ENCODE assay signal across 17 cellular contexts in the genomic region with DNA sequence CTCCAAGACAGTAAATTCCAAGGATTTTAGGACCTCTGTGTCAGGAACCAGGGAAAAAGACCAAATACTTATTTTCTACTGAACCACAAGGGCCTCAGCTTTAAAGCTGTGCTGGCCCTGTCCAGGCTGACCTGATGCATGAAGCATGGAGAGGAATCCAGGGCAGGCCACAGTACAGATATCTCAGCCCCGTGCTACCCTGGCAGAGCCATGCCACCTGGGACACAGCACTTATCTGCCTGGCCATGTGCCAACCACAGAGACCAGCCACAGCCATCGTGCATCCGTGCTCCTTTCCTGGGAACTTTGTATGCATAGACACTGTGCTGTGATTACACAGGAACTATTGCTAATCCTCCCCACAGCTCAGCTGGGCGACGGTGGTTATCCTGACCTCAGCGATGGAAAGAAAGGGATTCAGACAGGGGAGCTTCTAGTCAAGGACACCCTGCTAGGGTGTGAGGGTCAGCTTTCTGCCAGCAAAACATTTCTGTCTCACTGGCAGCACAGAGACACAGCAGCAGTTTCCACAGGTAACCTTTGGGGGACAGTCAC.
DNase-seq lines count a peak whose midpoint lies in the region; ATAC-seq, FAIRE-seq and TF ChIP-seq lines count a peak whose summit lies in the region.
"Had no signal": no experiment of that assay in that cellular context is flagged by ENCODE, and none has a peak within 500 bp of the region (broad histone marks: within the 10 kb centered on the region; RNA-seq: fewer than 3 reads in every experiment).

No MANE protein-coding gene starts in this region.

- in situ Hi-C loops in HepG2 (cut with HindIII; ENCODE audit: extremely low pct_ligation_motif_present, low pct_unique_long_range_greater_than_20kb): no loop called here

- H3K27me3 ChIP-seq in HepG2 (ENCODE audit: control insufficient read depth in 1 of 2, insufficient read depth in 2 of 2, low read length in 2 of 2): peaks cover 0 to 6% of the 10 kb centered on the region in 2 experiments; a peak in 1 of 5 replicates

- TF ChIP-seq CTCF in HepG2 (CRISPR knock-in tag; IDR thresholded peaks at IDR 0.05) (no peak), coronary artery (IDR thresholded peaks at IDR 0.05) (no peak)

- H4K20me1 ChIP-seq in HepG2 (ENCODE audit: insufficient read depth, low read length): no peaks in the 10 kb centered on the region

- CTCF ChIA-PET in HepG2 (lab: Yijun Ruan, JAX; ENCODE audit: low intra/inter-chr PET ratio, low total read pairs): no interaction called here

- no peaks in the 10 kb centered on the region for H3K9me3 ChIP-seq in HepG2 (ENCODE audit: low read length)

- ATAC-seq in HepG2: peak; percentile 59
- ATAC-seq: T-helper 17 cell had no signal

- no peak for FAIRE-seq in HepG2 (lab: Jason Lieb, UNC)
- FAIRE-seq: G401.6, islet of Langerhans, urothelium cell line had no signal

- H3K27me3 Mint-ChIP-seq in activated T-helper 1 cell treated with anti-CD3 and anti-CD28 coated beads, Interleukin-12 subunit alpha, Interleukin-12 subunit beta, Interleukin-2, Interleukin-4 antibody, amounts not matched to agents 30 ng/mL and 10 ng/mL and 1 ng/mL, durations not matched to agents 14 hours and 24 hours and 36 hours (ENCODE audit: insufficient read depth): peaks cover 4% of the 10 kb centered on the region
- H3K27me3 Mint-ChIP-seq: T-helper 17 cell had no signal

- POLR2A ChIA-PET in HepG2 (lab: Yijun Ruan, JAX): no interaction called here

- no TSS peak for BruUV-seq in HepG2 (replicated peaks; lab: Mats Ljungman, UMichigan)

- H3K79me2 ChIP-seq in HepG2 (ENCODE audit: insufficient read depth, low read length): no peaks in the 10 kb centered on the region

- H3K27ac ChIP-seq in HepG2 (ENCODE audit: extremely low read length, insufficient read depth, low read length) (no peak overlapping the region), coronary artery (no peak overlapping the region)

- H3K36me3 ChIP-seq in HepG2 (replicated peaks in 1 of 2; ENCODE audit: control insufficient read depth in 1 of 2, insufficient read depth in 2 of 2, low read length in 2 of 2): no peaks in the 10 kb centered on the region

- intact Hi-C loops in HepG2 (cut with micrococcal nuclease; ENCODE audit: unreplicated experiment): no loop called here
- intact Hi-C loops in activated T-helper 1 cell treated with anti-CD3 and anti-CD28 coated beads, Interleukin-12 subunit alpha, Interleukin-12 subunit beta, Interleukin-2, Interleukin-4 antibody, amounts not matched to agents 30 ng/mL and 10 ng/mL and 1 ng/mL, durations not matched to agents 14 hours and 24 hours and 36 hours (cut with micrococcal nuclease): no loop called here

- H2AFZ ChIP-seq in HepG2 (ENCODE audit: low read length): no peak overlapping the region

- no peak overlapping the region for H3K4me2 ChIP-seq in HepG2 (ENCODE audit: low read depth, low read length)

- TF ChIP-seq RAD21 in HepG2 (CRISPR knock-in tag; IDR thresholded peaks at IDR 0.05): no peak

- H3K9me3 Mint-ChIP-seq in activated T-helper 1 cell treated with anti-CD3 and anti-CD28 coated beads, Interleukin-12 subunit alpha, Interleukin-12 subunit beta, Interleukin-2, Interleukin-4 antibody, amounts not matched to agents 30 ng/mL and 10 ng/mL and 1 ng/mL, durations not matched to agents 14 hours and 24 hours and 36 hours: peaks cover 5% of the 10 kb centered on the region
- H3K9me3 Mint-ChIP-seq: IgD-negative memory B cell had no signal

- H3K36me3 Mint-ChIP-seq in activated T-helper 1 cell treated with anti-CD3 and anti-CD28 coated beads, Interleukin-12 subunit alpha, Interleukin-12 subunit beta, Interleukin-2, Interleukin-4 antibody, amounts not matched to agents 30 ng/mL and 10 ng/mL and 1 ng/mL, durations not matched to agents 14 hours and 24 hours and 36 hours (ENCODE audit: low read depth): peaks cover 2% of the 10 kb centered on the region
- H3K36me3 Mint-ChIP-seq: IgD-negative memory B cell had no signal

- no peak overlapping the region for H3K27ac Mint-ChIP-seq in activated T-helper 1 cell treated with anti-CD3 and anti-CD28 coated beads, Interleukin-12 subunit alpha, Interleukin-12 subunit beta, Interleukin-2, Interleukin-4 antibody, amounts not matched to agents 30 ng/mL and 10 ng/mL and 1 ng/mL, durations not matched to agents 14 hours and 24 hours and 36 hours
- H3K27ac Mint-ChIP-seq: B cell, IgD-negative memory B cell had no signal

- H3K4me3 Mint-ChIP-seq in activated T-helper 1 cell treated with anti-CD3 and anti-CD28 coated beads, Interleukin-12 subunit alpha, Interleukin-12 subunit beta, Interleukin-2, Interleukin-4 antibody, amounts not matched to agents 30 ng/mL and 10 ng/mL and 1 ng/mL, durations not matched to agents 14 hours and 24 hours and 36 hours: no peak overlapping the region
- H3K4me3 Mint-ChIP-seq: B cell, IgD-negative memory B cell, T-helper 17 cell had no signal

- 12% methylated on average over 6 of the region's 6 CpGs for WGBS in HepG2 (ENCODE audit: low lambda C conversion rate)

- TF ChIP-seq POLR2A in HepG2 (IDR thresholded peaks at IDR 0.05; ENCODE audit: insufficient read depth in 1 of 2, low read depth in 2 of 2, low read length in 2 of 2): no peak

- DNase-seq in DMS153 (lab: John Stamatoyannopoulos, UW) (peak; percentile 80), NCI-H1417 treated with DMSO at 0.1 percent for 48 hours (lab: John Stamatoyannopoulos, UW) (peak; percentile 36), SHP77 (lab: John Stamatoyannopoulos, UW) (peak; percentile 79 to 86), HepG2 (ENCODE audit: low spot score) (no peak), NOMO-1 treated with DMSO at 0.1 percent for 48 hours (lab: John Stamatoyannopoulos, UW; ENCODE audit: unreplicated experiment) (no peak), occipital lobe (lab: John Stamatoyannopoulos, UW) (no peak), coronary artery (ENCODE audit: low spot score) (no peak)
- no peak for DNase-seq in activated T-helper 1 cell treated with anti-CD3 and anti-CD28 coated beads, Interleukin-12 subunit alpha, Interleukin-12 subunit beta, Interleukin-2, Interleukin-4 antibody, amounts not matched to agents 30 ng/mL and 10 ng/mL and 1 ng/mL, durations not matched to agents 14 hours and 24 hours and 36 hours (ENCODE audit: low spot score)
- DNase-seq: activated CD4-positive, alpha-beta T cell treated with anti-CD3 and anti-CD28 coated beads for 48 hours; NCI-H1694; stimulated activated CD4-positive, alpha-beta T cell treated with anti-CD3 and anti-CD28 coated beads, Interleukin-2, amount 100 ng/mL, for 48 hours; T-helper 17 cell had no signal

- no peaks in the 10 kb centered on the region for H3K4me1 ChIP-seq in HepG2 (ENCODE audit: insufficient read depth, low read length)

- no peak overlapping the region for H3K9ac ChIP-seq in HepG2 (ENCODE audit: insufficient read depth, low read depth, low read length)

- H3K4me1 Mint-ChIP-seq in activated T-helper 1 cell treated with anti-CD3 and anti-CD28 coated beads, Interleukin-12 subunit alpha, Interleukin-12 subunit beta, Interleukin-2, Interleukin-4 antibody, amounts not matched to agents 30 ng/mL and 10 ng/mL and 1 ng/mL, durations not matched to agents 14 hours and 24 hours and 36 hours (ENCODE audit: low read depth): peaks cover 33% of the 10 kb centered on the region
- H3K4me1 Mint-ChIP-seq: B cell, IgD-negative memory B cell had no signal

- no peak for TF ChIP-seq EP300 in HepG2 (IDR thresholded peaks at IDR 0.05; ENCODE audit: low read depth in 2 of 2, low read length in 2 of 2)
- no peak for TF ChIP-seq EP300 in HepG2 (CRISPR knock-in tag; IDR thresholded peaks at IDR 0.05; ENCODE audit: borderline replicate concordance)

- H3K4me3 ChIP-seq in HepG2 (replicated peaks in 1 of 3; ENCODE audit: insufficient read depth in 1 of 3, low read depth in 2 of 3, low read length in 3 of 3) (no peak overlapping the region), coronary artery (no peak overlapping the region)

TF ChIP-seq in HepG2, 621 proteins besides CTCF, POLR2A, EP300 and RAD21:
- TF ChIP-seq MED8 (CRISPR knock-in tag; IDR thresholded peaks at IDR 0.05; ENCODE audit: insufficient replicate concordance) (no peak), ZNF263 (CRISPR knock-in tag; IDR thresholded peaks at IDR 0.05) (0 out of 2 replicates have a peak, but pooled peaks have one; percentile 10)

Comparison
In these comparisons a context has a peak if more than half of its experiments do, and no peak if none do; other contexts are left out.
1. DNase-seq: peak in DMS153 (single experiment), NCI-H1417 treated with DMSO at 0.1 percent for 48 hours (single experiment) and SHP77 (2 of 2); none in HepG2 (single experiment), activated T-helper 1 cell treated with anti-CD3 and anti-CD28 coated beads, Interleukin-12 subunit alpha, Interleukin-12 subunit beta, Interleukin-2, Interleukin-4 antibody, amounts not matched to agents 30 ng/mL and 10 ng/mL and 1 ng/mL, durations not matched to agents 14 hours and 24 hours and 36 hours (single experiment), NOMO-1 treated with DMSO at 0.1 percent for 48 hours (single experiment), occipital lobe (single experiment) and coronary artery (single experiment).